Comparison of ENCODE assay signal across 27 cellular contexts in genomic region chr5:146789712-146790660, GRCh38.
A peak's percentile ranks its signal among the peaks of the same experiment; 100 is the strongest.
DNase-seq lines count a peak whose midpoint lies in the region; ATAC-seq, FAIRE-seq and TF ChIP-seq lines count a peak whose summit lies in the region.
"Had no signal": no experiment of that assay in that cellular context is flagged by ENCODE, and none has a peak within 500 bp of the region (broad histone marks: within the 10 kb centered on the region; RNA-seq: fewer than 3 reads in every experiment).

No MANE protein-coding gene starts in this region.

- no peak overlapping the region for H4K8ac ChIP-seq in H1 (ENCODE audit: extremely low read depth, insufficient read depth, low read length)
- no peak overlapping the region for H4K8ac ChIP-seq in mesendoderm (ENCODE audit: low read depth, low read length)

- no peak for TF ChIP-seq CTCF in H1 (IDR thresholded peaks at IDR 0.05; ENCODE audit: control extremely low read depth in 1 of 3, insufficient read depth in 1 of 3, low read depth in 1 of 3, low read length in 3 of 3)

- H4K5ac ChIP-seq in H1 (ENCODE audit: insufficient read length, low read depth, low read length) (no peak overlapping the region), mesendoderm (ENCODE audit: low read length) (no peak overlapping the region)

- peak overlapping the region; percentile 63; the same call in 1 of the 2 replicates for H2BK12ac ChIP-seq in H1 (ENCODE audit: low read depth, low read length)

- H2BK5ac ChIP-seq in H1 (ENCODE audit: low read depth, low read length) (peak overlapping the region; percentile 82; the same call in 1 of the 2 replicates), mesendoderm (ENCODE audit: low read length) (peak overlapping the region; percentile 94)

- no peaks in the 10 kb centered on the region for H3K79me1 ChIP-seq in H1 (ENCODE audit: low read depth, low read length)
- no peaks in the 10 kb centered on the region for H3K79me1 ChIP-seq in mesendoderm (ENCODE audit: low read length)

- POLR2A ChIA-PET in H1 (lab: Charles Lee; ENCODE audit: partially characterized antibody) = no interaction called here

- peak overlapping the region; percentile 45 for H2BK120ac ChIP-seq in H1 (replicated peaks; ENCODE audit: low read depth, low read length)
- peak overlapping the region; percentile 100 for H2BK120ac ChIP-seq in mesendoderm (ENCODE audit: low read depth, low read length)

- H3K23ac ChIP-seq in H1 (ENCODE audit: insufficient read length) (no peak overlapping the region), mesendoderm (ENCODE audit: low read length) (no peak overlapping the region)

- H4K20me1 ChIP-seq in H1 (replicated peaks in 1 of 2; ENCODE audit: control insufficient read depth in 1 of 2, insufficient read depth in 2 of 2, low read length in 2 of 2) = no peaks in the 10 kb centered on the region
- H4K20me1 ChIP-seq: BLaER1 treated with 17β-estradiol and CSF1 and Interleukin-3, amounts not matched to agents 10 nM and 100 nM had no signal

- peaks cover 0 to 5% of the 10 kb centered on the region in 2 experiments; a peak in 1 of 4 replicates for H3K79me2 ChIP-seq in H1 (ENCODE audit: control insufficient read depth in 1 of 2, insufficient read depth in 2 of 2, low read length in 2 of 2)
- no peaks in the 10 kb centered on the region for H3K79me2 ChIP-seq in mesendoderm (ENCODE audit: control insufficient read depth, insufficient read depth, low read length)

- peak overlapping the region; percentile 49 for H2BK20ac ChIP-seq in H1 (ENCODE audit: low read length)

- H2AK5ac ChIP-seq in H1 (ENCODE audit: low read depth, low read length) (no peak overlapping the region), mesendoderm (ENCODE audit: low read length) (peak overlapping the region; percentile 39)

- H3K4me2 ChIP-seq in H1 (ENCODE audit: insufficient read depth in 1 of 2, low read depth in 2 of 2, low read length in 2 of 2) = peak overlapping the region; percentile 59 to 60
- H3K4me2 ChIP-seq in mesendoderm (ENCODE audit: low read length) = no peak overlapping the region
- H3K4me2 ChIP-seq: BLaER1 treated with 17β-estradiol and CSF1 and Interleukin-3, amounts not matched to agents 10 nM and 100 nM; smooth muscle cell had no signal

- H3K4me1 ChIP-seq in H1 (replicated peaks in 1 of 4; ENCODE audit: control insufficient read depth in 3 of 4, insufficient read depth in 4 of 4, low read length in 3 of 4) (peaks cover 3 to 30% (median 16%) of the 10 kb centered on the region in 4 experiments), mesendoderm (ENCODE audit: control insufficient read depth, low read depth, low read length) (peaks cover 15% of the 10 kb centered on the region)

- peak; percentile 72 for FAIRE-seq in H1 (lab: Jason Lieb, UNC)
- FAIRE-seq: endothelial cell of umbilical vein, GM12891 had no signal

- CTCF ChIA-PET in H1 (lab: Charles Lee; ENCODE audit: partially characterized antibody) = interaction anchor here (0.9 kb wide), 1 partner anchor 86 kb away, joined by 3 read pairs; no protein-coding TSS in a partner anchor

- TF ChIP-seq EP300 in H1 (IDR thresholded peaks at IDR 0.05; ENCODE audit: borderline replicate concordance in 1 of 2, low read depth in 2 of 2, low read length in 2 of 2) = no peak

- no peak overlapping the region for H2AFZ ChIP-seq in H1 (ENCODE audit: low read length)

- no peak; a peak in 1 of 4 replicates for TF ChIP-seq RAD21 in H1 (IDR thresholded peaks at IDR 0.05 in 1 of 2, conservative IDR thresholded peaks at IDR 0.05 in 1 of 2; ENCODE audit: low read depth in 2 of 2, low read length in 2 of 2)

- ATAC-seq in HG03521 (IDR thresholded peaks at IDR 0.05; ENCODE audit: unreplicated experiment) (no peak), HG02678 (IDR thresholded peaks at IDR 0.05; ENCODE audit: unreplicated experiment) (no peak)
- ATAC-seq: activated T-cell treated with anti-CD3 and anti-CD28 coated beads, Interleukin-2, amount 50 U/mL, for 4 hours; HCT116; left lobe of liver; upper lobe of right lung had no signal

- H3K4me3 ChIP-seq in H1 (ENCODE audit: extremely low read depth in 1 of 4, insufficient read depth in 2 of 4, low read depth in 3 of 4, low read length in 4 of 4) (peak overlapping the region in 1 of 4 experiments; percentile 33; a peak in 2 of 8 replicates), mesendoderm (ENCODE audit: low read length) (no peak overlapping the region)
- H3K4me3 ChIP-seq: BLaER1 treated with 17β-estradiol and CSF1 and Interleukin-3, amounts not matched to agents 10 nM and 100 nM; smooth muscle cell; upper lobe of right lung had no signal

- no peak overlapping the region for H3K9ac ChIP-seq in H1 (replicated peaks in 1 of 4; ENCODE audit: extremely low read depth in 1 of 4, low read depth in 3 of 4, low read length in 3 of 4)
- H3K9ac ChIP-seq in mesendoderm (ENCODE audit: low read length) = no peak overlapping the region
- H3K9ac ChIP-seq: BLaER1 treated with 17β-estradiol and CSF1 and Interleukin-3, amounts not matched to agents 10 nM and 100 nM had no signal

- DNase-seq in COR-L47 (lab: John Stamatoyannopoulos, UW) (peak; percentile 20), NCI-H82 (lab: John Stamatoyannopoulos, UW) (peak; percentile 29), H1 (ENCODE audit: low read depth in 1 of 2, low spot score in 2 of 2) (peak in 1 of 2 experiments; percentile 38), mesendoderm (peak; percentile 70), A172 (ENCODE audit: low spot score) (no peak)
- DNase-seq in activated CD4-positive, alpha-beta T cell treated with anti-CD3 and anti-CD28 coated beads for 1 hour = no peak
- DNase-seq: ACHN; activated CD4-positive, alpha-beta T cell treated with anti-CD3 and anti-CD28 coated beads for 48 hours; activated naive CD4-positive, alpha-beta T cell treated with anti-CD3 and anti-CD28 coated beads for 36 hours; activated T-cell treated with anti-CD3 and anti-CD28 coated beads, Interleukin-2, amount 50 U/mL, for 4 hours; amniotic stem cell; dermis blood vessel endothelial cell; immature natural killer cell; naive B cell; NCI-H1105; NCI-H2081; SHP77 treated with DMSO at 0.1 percent for 48 hours; stimulated activated CD4-positive, alpha-beta T cell treated with anti-CD3 and anti-CD28 coated beads, Interleukin-2, amount 100 ng/mL, for 24 hours; upper lobe of right lung had no signal

- H3K23me2 ChIP-seq in H1 (ENCODE audit: low read depth, low read length) = no peaks in the 10 kb centered on the region

- WGBS in H1 (ENCODE audit: extremely low coverage in 1 of 2, insufficient coverage in 1 of 2, insufficient read length in 1 of 2, insufficient replicate concordance in 2 of 2, low coverage in 1 of 2, low lambda C conversion rate in 2 of 2, missing lambda C conversion rate in 1 of 2), 2 experiments = 16% methylated on average over 6 of the region's 6 CpGs; no CpG with 5 or more reads in 1 of the 2 experiments
- no CpG with 5 or more reads among the region's 6 CpGs for WGBS in mesendoderm (ENCODE audit: extremely low coverage, insufficient coverage, low lambda C conversion rate)

- TF ChIP-seq POLR2A in H1 (IDR thresholded peaks at IDR 0.05; ENCODE audit: control extremely low read depth in 1 of 2, low read depth in 2 of 2, low read length in 2 of 2) = no peak

- H3K27ac ChIP-seq in H1 (ENCODE audit: low read depth, low read length) = no peak overlapping the region; the same call in 1 of the 2 replicates
- H3K27ac ChIP-seq in mesendoderm (ENCODE audit: low read depth, low read length) = peak overlapping the region; percentile 85
- H3K27ac ChIP-seq: BLaER1 treated with 17β-estradiol and CSF1 and Interleukin-3, amounts not matched to agents 10 nM and 100 nM; upper lobe of right lung had no signal

- no peaks in the 10 kb centered on the region for H3K27me3 ChIP-seq in H1 (replicated peaks in 1 of 4; ENCODE audit: control insufficient read depth in 3 of 4, extremely low read depth in 1 of 4, insufficient read depth in 3 of 4, low read length in 3 of 4)
- no peaks in the 10 kb centered on the region for H3K27me3 ChIP-seq in mesendoderm (ENCODE audit: insufficient read depth, low read length, poor library complexity)
- H3K27me3 ChIP-seq: BLaER1 treated with 17β-estradiol and CSF1 and Interleukin-3, amounts not matched to agents 10 nM and 100 nM; upper lobe of right lung had no signal

- H3K14ac ChIP-seq in H1 (ENCODE audit: insufficient read length) = no peak overlapping the region

- H3K18ac ChIP-seq in H1 (ENCODE audit: extremely low read depth, low read length) (peak overlapping the region; percentile 14; the same call in 1 of the 2 replicates), mesendoderm (ENCODE audit: low read length) (peak overlapping the region; percentile 86)

- H3K9me3 ChIP-seq in H1 (ENCODE audit: insufficient read depth in 2 of 2, low read depth in 1 of 2, low read length in 1 of 2) = no peaks in the 10 kb centered on the region
- H3K9me3 ChIP-seq: BLaER1 treated with 17β-estradiol and CSF1 and Interleukin-3, amounts not matched to agents 10 nM and 100 nM; upper lobe of right lung had no signal

- peak overlapping the region; percentile 67 for H4K91ac ChIP-seq in H1 (replicated peaks; ENCODE audit: insufficient read length, low read length)

- H3K56ac ChIP-seq in H1 (replicated peaks; ENCODE audit: insufficient read length, low read depth, low read length) (no peak overlapping the region), mesendoderm (ENCODE audit: low read length) (peak overlapping the region; percentile 73)

- H3K36me3 ChIP-seq in H1 (ENCODE audit: control insufficient read depth in 2 of 4, insufficient read depth in 4 of 4, low read length in 3 of 4) (no peaks in the 10 kb centered on the region), mesendoderm (ENCODE audit: control insufficient read depth, insufficient read depth, low read length) (no peaks in the 10 kb centered on the region)
- H3K36me3 ChIP-seq: BLaER1 treated with 17β-estradiol and CSF1 and Interleukin-3, amounts not matched to agents 10 nM and 100 nM; upper lobe of right lung had no signal

- no peak overlapping the region for H2BK15ac ChIP-seq in H1 (ENCODE audit: low read length)
- H2BK15ac ChIP-seq in mesendoderm (replicated peaks; ENCODE audit: low read depth) = no peak overlapping the region

- peak overlapping the region; percentile 1 for H3K4ac ChIP-seq in H1 (replicated peaks; ENCODE audit: insufficient read length, low read depth, low read length)
- H3K4ac ChIP-seq in mesendoderm (ENCODE audit: low read depth, low read length) = peak overlapping the region; percentile 81

TF ChIP-seq in H1, 55 proteins besides CTCF, POLR2A, EP300 and RAD21 (continues in another document):
- TF ChIP-seq TAF1 (IDR thresholded peaks at IDR 0.05; ENCODE audit: low read depth, low read length) (no peak), TAF7 (optimal IDR thresholded peaks at IDR 0.05; ENCODE audit: borderline replicate concordance, low read depth, low read length) (no peak), SP2 (IDR thresholded peaks at IDR 0.05; ENCODE audit: low read length) (no peak), SIN3A (conservative IDR thresholded peaks at IDR 0.05 in 1 of 2, IDR thresholded peaks at IDR 0.05 in 1 of 2; ENCODE audit: low read depth in 1 of 2, low read length in 2 of 2) (no peak), SRF (IDR thresholded peaks at IDR 0.05; ENCODE audit: low read depth, low read length) (no peak), JUND (IDR thresholded peaks at IDR 0.05; ENCODE audit: low read length) (no peak), TEAD4 (IDR thresholded peaks at IDR 0.05; ENCODE audit: low read depth, low read length) (0 out of 2 replicates have a peak, but pooled peaks have one; percentile 9)

Comparison
In these comparisons a context has a peak if more than half of its experiments do, and no peak if none do; other contexts are left out.
1. DNase-seq: peak in COR-L47 (single experiment), NCI-H82 (single experiment) and mesendoderm (single experiment); none in activated CD4-positive, alpha-beta T cell treated with anti-CD3 and anti-CD28 coated beads for 1 hour (single experiment) and A172 (single experiment).